Comparison of ENCODE assay signal across 15 cellular contexts in the genomic region with DNA sequence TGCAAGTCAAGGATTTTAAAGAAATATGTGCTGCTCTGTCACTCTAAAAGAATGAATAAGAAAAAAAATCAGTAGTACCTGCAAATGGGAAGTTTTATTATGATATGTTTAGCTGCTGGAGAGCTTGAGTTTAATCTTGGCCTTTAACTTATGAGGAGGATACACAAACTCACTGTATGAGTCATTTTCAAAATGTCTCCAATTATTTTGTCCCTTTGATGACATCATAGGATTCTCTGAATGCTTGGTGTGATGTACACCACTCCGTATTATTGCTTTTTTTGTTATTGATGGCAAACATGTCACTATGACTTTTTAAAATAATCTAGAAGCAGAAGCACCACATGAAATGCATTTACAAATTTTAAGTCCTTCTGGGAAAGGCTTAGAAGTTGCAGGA.
DNase-seq lines count a peak whose midpoint lies in the region; TF ChIP-seq lines count a peak whose summit lies in the region.
"Had no signal": no experiment of that assay in that cellular context is flagged by ENCODE, and none has a peak within 500 bp of the region (broad histone marks: within the 10 kb centered on the region; RNA-seq: fewer than 3 reads in every experiment).

No MANE protein-coding gene starts in this region.

- no peak overlapping the region for H3K4me2 ChIP-seq in mesenchymal stem cell (ENCODE audit: low read length, poor library complexity, severe bottlenecking)
- H3K4me2 ChIP-seq: BLaER1, hepatocyte had no signal

- H3K27me3 ChIP-seq in brain microvascular endothelial cell (replicated peaks): no peaks in the 10 kb centered on the region
- H3K27me3 ChIP-seq in mesenchymal stem cell (ENCODE audit: control insufficient read depth in 1 of 2, insufficient read depth in 1 of 2, low read length in 2 of 2): no peaks in the 10 kb centered on the region
- H3K27me3 ChIP-seq: BLaER1, hepatocyte, suprapubic skin had no signal

- H2BK5ac ChIP-seq in mesenchymal stem cell (ENCODE audit: low read depth, low read length, poor library complexity, severe bottlenecking): no peak overlapping the region

- no peak overlapping the region for H4K91ac ChIP-seq in mesenchymal stem cell (ENCODE audit: low read length)

- in situ Hi-C loops in brain microvascular endothelial cell (cut with HindIII; ENCODE audit: low pct_ligation_motif_present, low sequenced_read_pairs): loop anchor here (25.0 kb wide), 1 partner anchor 162 kb away; no protein-coding TSS in a partner anchor

- H3K4me3 ChIP-seq in brain microvascular endothelial cell (ENCODE audit: low read depth, low read length): no peak overlapping the region
- no peak overlapping the region for H3K4me3 ChIP-seq in mesenchymal stem cell (ENCODE audit: insufficient read depth in 1 of 2, low read depth in 1 of 2, low read length in 2 of 2)
- H3K4me3 ChIP-seq: BLaER1, hepatocyte, SK-N-MC, suprapubic skin had no signal

- H2BK12ac ChIP-seq in mesenchymal stem cell (ENCODE audit: low read length in 2 of 2): no peak overlapping the region

- TF ChIP-seq CTCF in brain microvascular endothelial cell (IDR thresholded peaks at IDR 0.05; ENCODE audit: low read depth, low read length, missing control alignments): no peak
- no peak for TF ChIP-seq CTCF in RWPE1 (conservative IDR thresholded peaks at IDR 0.05; ENCODE audit: low read depth)

- CTCF ChIA-PET in RWPE1 (lab: Yijun Ruan, JAX): no interaction called here

- H3K9me3 ChIP-seq in mesenchymal stem cell (ENCODE audit: control insufficient read depth, low read length): no peaks in the 10 kb centered on the region
- H3K9me3 ChIP-seq: suprapubic skin had no signal

- H3K27ac ChIP-seq in brain microvascular endothelial cell (no peak overlapping the region), mesenchymal stem cell (ENCODE audit: low read length, poor library complexity, severe bottlenecking) (no peak overlapping the region), RWPE1 (no peak overlapping the region)
- H3K27ac ChIP-seq: BLaER1, hepatocyte, SK-N-MC, suprapubic skin had no signal

- no peak overlapping the region for H3K14ac ChIP-seq in mesenchymal stem cell (ENCODE audit: low read length in 2 of 2)

- no peak overlapping the region for H3K18ac ChIP-seq in mesenchymal stem cell (ENCODE audit: low read depth in 1 of 2, low read length in 2 of 2)

- no peak overlapping the region for H3K9ac ChIP-seq in mesenchymal stem cell (ENCODE audit: low read length)
- H3K9ac ChIP-seq: BLaER1 had no signal

- no peak overlapping the region for H2BK15ac ChIP-seq in mesenchymal stem cell (ENCODE audit: low read depth, poor library complexity, severe bottlenecking)

- H3K23ac ChIP-seq in mesenchymal stem cell (ENCODE audit: low read length in 2 of 2): no peak overlapping the region

- no peak overlapping the region for H3K4ac ChIP-seq in mesenchymal stem cell (ENCODE audit: low read depth in 1 of 2, low read length in 2 of 2)

- DNase-seq in ELR (ENCODE audit: low read depth) (peak; percentile 74), LHCN-M2 (ENCODE audit: low read depth) (peak; percentile 65), brain microvascular endothelial cell (peak; percentile 5), mesenchymal stem cell (peak; percentile 55), NCI-H446 treated with DMSO at 0.1 percent for 48 hours (lab: John Stamatoyannopoulos, UW) (no peak), RWPE1 (ENCODE audit: low spot score) (no peak)
- DNase-seq in activated CD8-positive, alpha-beta memory T cell treated with anti-CD3 and anti-CD28 coated beads for 24 hours: no peak
- DNase-seq in activated effector memory CD4-positive, alpha-beta T cell treated with Interleukin-2 at 50 U/mL for 16 hours: no peak
- DNase-seq: activated naive CD4-positive, alpha-beta T cell treated with Interleukin-2 at 50 U/mL for 16 hours; DND-41; MV-4-11 had no signal

- H3K4me1 ChIP-seq in mesenchymal stem cell (ENCODE audit: control insufficient read depth, insufficient read depth, low read depth, low read length): peaks cover 7% of the 10 kb centered on the region

- WGBS in mesenchymal stem cell: no CpG with 5 or more reads among the region's 1 CpG

- H2AK5ac ChIP-seq in mesenchymal stem cell (ENCODE audit: low read length, severe bottlenecking): no peak overlapping the region

- H3K79me1 ChIP-seq in mesenchymal stem cell (replicated peaks; ENCODE audit: low read length, poor library complexity, severe bottlenecking): peaks cover 26% of the 10 kb centered on the region

- no peaks in the 10 kb centered on the region for H3K36me3 ChIP-seq in brain microvascular endothelial cell (replicated peaks)
- H3K36me3 ChIP-seq in mesenchymal stem cell (ENCODE audit: control insufficient read depth in 1 of 2, insufficient read depth in 2 of 2, low read depth in 1 of 2, low read length in 2 of 2): peaks cover 0 to 9% of the 10 kb centered on the region in 2 experiments
- H3K36me3 ChIP-seq: suprapubic skin had no signal

- no peak overlapping the region for H2BK120ac ChIP-seq in mesenchymal stem cell (ENCODE audit: low read depth, low read length)

- H4K8ac ChIP-seq in mesenchymal stem cell (ENCODE audit: low read length): no peak overlapping the region

- H2AFZ ChIP-seq in mesenchymal stem cell (ENCODE audit: low read depth, low read length): no peak overlapping the region
- H2AFZ ChIP-seq: hepatocyte had no signal

- POLR2A ChIA-PET in RWPE1 (lab: Yijun Ruan, JAX; ENCODE audit: low non-redundant PET): no interaction called here

Comparison
In these comparisons a context has a peak if more than half of its experiments do, and no peak if none do; other contexts are left out.
1. DNase-seq: peak in ELR (single experiment), LHCN-M2 (single experiment), brain microvascular endothelial cell (single experiment) and mesenchymal stem cell (single experiment); none in activated CD8-positive, alpha-beta memory T cell treated with anti-CD3 and anti-CD28 coated beads for 24 hours (single experiment), activated effector memory CD4-positive, alpha-beta T cell treated with Interleukin-2 at 50 U/mL for 16 hours (single experiment), NCI-H446 treated with DMSO at 0.1 percent for 48 hours (single experiment) and RWPE1 (single experiment).